Comparison of ENCODE assay signal across 16 cellular contexts in genomic region chr17:48282303-48282702, GRCh38.
"Had no signal": no experiment of that assay in that cellular context is flagged by ENCODE, and none has a peak within 500 bp of the region (broad histone marks: within the 10 kb centered on the region; RNA-seq: fewer than 3 reads in every experiment).

No MANE protein-coding gene starts in this region.

- H3K4me1 ChIP-seq: esophagus squamous epithelium, right atrium auricular region, sigmoid colon, stomach had no signal

- H2AFZ ChIP-seq: hepatocyte had no signal

- ATAC-seq: effector memory CD8-positive, alpha-beta T cell; natural killer cell had no signal

- FAIRE-seq: islet of Langerhans had no signal

- H3K4me3 ChIP-seq: esophagus squamous epithelium, hepatocyte, right atrium auricular region, sigmoid colon, skin epidermis, stomach had no signal

- H3K9me3 ChIP-seq: esophagus squamous epithelium, right atrium auricular region, sigmoid colon, stomach had no signal

- H3K27ac ChIP-seq: esophagus squamous epithelium, hepatocyte, right atrium auricular region, sigmoid colon, skin epidermis, stomach had no signal

- H3K27me3 ChIP-seq: hepatocyte, right atrium auricular region had no signal

- H3K79me2 ChIP-seq: hepatocyte had no signal

- H3K36me3 ChIP-seq: esophagus squamous epithelium, right atrium auricular region, sigmoid colon, stomach had no signal

- H3K4me2 ChIP-seq: hepatocyte had no signal

- DNase-seq: effector memory CD8-positive, alpha-beta T cell; esophagus squamous epithelium; foreskin fibroblast; head of caudate nucleus; kidney glomerular epithelial cell; natural killer cell; posterior cingulate gyrus; sigmoid colon; stimulated activated naive CD4-positive, alpha-beta T cell; stomach; substantia nigra; trophoblast cell had no signal
